1 cellular context compared by ENCODE assay signal in the genomic region with DNA sequence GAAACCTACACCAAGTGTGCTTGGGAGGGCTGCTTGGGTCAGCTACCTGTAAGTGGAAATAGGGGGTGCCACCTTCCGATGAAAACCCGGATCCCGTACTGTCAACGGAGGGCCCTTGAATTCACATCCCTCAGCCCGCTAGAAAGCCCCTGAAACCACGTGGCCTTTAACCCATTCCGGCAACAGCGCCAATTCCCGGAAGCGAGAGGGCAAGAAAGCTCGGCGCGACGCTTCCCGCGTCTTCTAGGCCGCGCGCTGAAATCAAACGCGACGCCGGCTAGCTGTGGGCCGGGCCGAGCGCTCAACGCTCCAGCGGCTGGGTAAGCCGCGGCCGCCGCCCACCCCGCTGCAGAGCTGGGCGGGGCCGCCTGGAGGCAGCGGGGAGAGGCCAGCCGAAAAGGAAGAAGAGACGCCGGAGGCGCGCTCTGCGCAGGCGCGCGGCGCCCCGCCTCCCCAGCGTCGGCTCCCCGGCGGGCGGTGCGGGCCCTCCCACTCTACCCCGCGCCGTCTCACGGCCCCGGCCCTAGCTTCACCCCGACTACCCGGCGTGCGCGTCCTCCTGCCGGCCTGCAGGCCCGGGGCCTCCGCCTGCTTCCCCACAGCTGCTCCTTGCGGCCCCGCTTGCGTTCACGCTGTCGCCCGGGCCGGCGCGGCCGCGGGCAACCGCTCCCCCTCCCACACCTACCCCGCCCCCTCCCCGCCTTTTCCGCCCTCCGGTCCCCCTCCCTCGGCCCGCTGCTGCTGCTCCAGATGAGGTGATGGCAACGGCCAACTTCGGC.
A peak's percentile ranks its signal among the peaks of the same experiment; 100 is the strongest.
TF ChIP-seq lines count a peak whose summit lies in the region.

A gene (plus strand): TSS at position 492 of the 779 bp plus-strand sequence. CDS start 267 bp downstream, at position 759.

TF ChIP-seq in K562, 482 proteins besides CTCF, POLR2A, EP300 and RAD21 (continued from another document and continues in another):
- TF ChIP-seq, protein P1, sequence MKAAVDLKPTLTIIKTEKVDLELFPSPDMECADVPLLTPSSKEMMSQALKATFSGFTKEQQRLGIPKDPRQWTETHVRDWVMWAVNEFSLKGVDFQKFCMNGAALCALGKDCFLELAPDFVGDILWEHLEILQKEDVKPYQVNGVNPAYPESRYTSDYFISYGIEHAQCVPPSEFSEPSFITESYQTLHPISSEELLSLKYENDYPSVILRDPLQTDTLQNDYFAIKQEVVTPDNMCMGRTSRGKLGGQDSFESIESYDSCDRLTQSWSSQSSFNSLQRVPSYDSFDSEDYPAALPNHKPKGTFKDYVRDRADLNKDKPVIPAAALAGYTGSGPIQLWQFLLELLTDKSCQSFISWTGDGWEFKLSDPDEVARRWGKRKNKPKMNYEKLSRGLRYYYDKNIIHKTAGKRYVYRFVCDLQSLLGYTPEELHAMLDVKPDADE (conservative IDR thresholded peaks at IDR 0.05; ENCODE audit: control insufficient read depth, low read depth, low read length) = no peak; the same call in 1 of the 2 replicates
- TF ChIP-seq NFE2L1 (tag; IDR thresholded peaks at IDR 0.05; ENCODE audit: borderline replicate concordance, low read depth) (no peak), TARDBP (IDR thresholded peaks at IDR 0.05) (no peak), ZNF133 (CRISPR knock-in tag; IDR thresholded peaks at IDR 0.05) (peak; percentile 68; the same call in 1 of the 2 replicates), MAFG (tag; conservative IDR thresholded peaks at IDR 0.05) (no peak; the same call in 1 of the 2 replicates), ZNF764 (CRISPR knock-in tag; IDR thresholded peaks at IDR 0.05; ENCODE audit: low read depth) (no peak), SMAD3 (CRISPR knock-in tag; conservative IDR thresholded peaks at IDR 0.05) (peak; percentile 74; the same call in 1 of the 2 replicates), PTTG1 (tag; IDR thresholded peaks at IDR 0.05; ENCODE audit: low read depth) (no peak), SETDB1 (IDR thresholded peaks at IDR 0.05; ENCODE audit: low read length) (no peak), SRSF9 (IDR thresholded peaks at IDR 0.05; ENCODE audit: borderline replicate concordance, low read depth, low read length) (no peak), ETV6 (IDR thresholded peaks at IDR 0.05; ENCODE audit: borderline replicate concordance in 1 of 2, low read depth in 2 of 2, low read length in 1 of 2) (no peak; a peak in 1 of 4 replicates), ETV6 (CRISPR knock-in tag; IDR thresholded peaks at IDR 0.05; ENCODE audit: borderline replicate concordance) (peak; percentile 74; the same call in 1 of the 2 replicates), FOXM1 (IDR thresholded peaks at IDR 0.05; ENCODE audit: low read depth) (no peak), FOXM1 (CRISPR knock-in tag; IDR thresholded peaks at IDR 0.05; ENCODE audit: low read depth) (peak; percentile 97), SAP30 (IDR thresholded peaks at IDR 0.05; ENCODE audit: borderline replicate concordance, insufficient read depth, low read depth, low read length, poor library complexity, severe bottlenecking) (peak; percentile 83)
- TF ChIP-seq, protein P2, sequence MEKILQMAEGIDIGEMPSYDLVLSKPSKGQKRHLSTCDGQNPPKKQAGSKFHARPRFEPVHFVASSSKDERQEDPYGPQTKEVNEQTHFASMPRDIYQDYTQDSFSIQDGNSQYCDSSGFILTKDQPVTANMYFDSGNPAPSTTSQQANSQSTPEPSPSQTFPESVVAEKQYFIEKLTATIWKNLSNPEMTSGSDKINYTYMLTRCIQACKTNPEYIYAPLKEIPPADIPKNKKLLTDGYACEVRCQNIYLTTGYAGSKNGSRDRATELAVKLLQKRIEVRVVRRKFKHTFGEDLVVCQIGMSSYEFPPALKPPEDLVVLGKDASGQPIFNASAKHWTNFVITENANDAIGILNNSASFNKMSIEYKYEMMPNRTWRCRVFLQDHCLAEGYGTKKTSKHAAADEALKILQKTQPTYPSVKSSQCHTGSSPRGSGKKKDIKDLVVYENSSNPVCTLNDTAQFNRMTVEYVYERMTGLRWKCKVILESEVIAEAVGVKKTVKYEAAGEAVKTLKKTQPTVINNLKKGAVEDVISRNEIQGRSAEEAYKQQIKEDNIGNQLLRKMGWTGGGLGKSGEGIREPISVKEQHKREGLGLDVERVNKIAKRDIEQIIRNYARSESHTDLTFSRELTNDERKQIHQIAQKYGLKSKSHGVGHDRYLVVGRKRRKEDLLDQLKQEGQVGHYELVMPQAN (IDR thresholded peaks at IDR 0.05; ENCODE audit: borderline replicate concordance) = peak; percentile 92; the same call in 1 of the 2 replicates
- TF ChIP-seq, protein P3, sequence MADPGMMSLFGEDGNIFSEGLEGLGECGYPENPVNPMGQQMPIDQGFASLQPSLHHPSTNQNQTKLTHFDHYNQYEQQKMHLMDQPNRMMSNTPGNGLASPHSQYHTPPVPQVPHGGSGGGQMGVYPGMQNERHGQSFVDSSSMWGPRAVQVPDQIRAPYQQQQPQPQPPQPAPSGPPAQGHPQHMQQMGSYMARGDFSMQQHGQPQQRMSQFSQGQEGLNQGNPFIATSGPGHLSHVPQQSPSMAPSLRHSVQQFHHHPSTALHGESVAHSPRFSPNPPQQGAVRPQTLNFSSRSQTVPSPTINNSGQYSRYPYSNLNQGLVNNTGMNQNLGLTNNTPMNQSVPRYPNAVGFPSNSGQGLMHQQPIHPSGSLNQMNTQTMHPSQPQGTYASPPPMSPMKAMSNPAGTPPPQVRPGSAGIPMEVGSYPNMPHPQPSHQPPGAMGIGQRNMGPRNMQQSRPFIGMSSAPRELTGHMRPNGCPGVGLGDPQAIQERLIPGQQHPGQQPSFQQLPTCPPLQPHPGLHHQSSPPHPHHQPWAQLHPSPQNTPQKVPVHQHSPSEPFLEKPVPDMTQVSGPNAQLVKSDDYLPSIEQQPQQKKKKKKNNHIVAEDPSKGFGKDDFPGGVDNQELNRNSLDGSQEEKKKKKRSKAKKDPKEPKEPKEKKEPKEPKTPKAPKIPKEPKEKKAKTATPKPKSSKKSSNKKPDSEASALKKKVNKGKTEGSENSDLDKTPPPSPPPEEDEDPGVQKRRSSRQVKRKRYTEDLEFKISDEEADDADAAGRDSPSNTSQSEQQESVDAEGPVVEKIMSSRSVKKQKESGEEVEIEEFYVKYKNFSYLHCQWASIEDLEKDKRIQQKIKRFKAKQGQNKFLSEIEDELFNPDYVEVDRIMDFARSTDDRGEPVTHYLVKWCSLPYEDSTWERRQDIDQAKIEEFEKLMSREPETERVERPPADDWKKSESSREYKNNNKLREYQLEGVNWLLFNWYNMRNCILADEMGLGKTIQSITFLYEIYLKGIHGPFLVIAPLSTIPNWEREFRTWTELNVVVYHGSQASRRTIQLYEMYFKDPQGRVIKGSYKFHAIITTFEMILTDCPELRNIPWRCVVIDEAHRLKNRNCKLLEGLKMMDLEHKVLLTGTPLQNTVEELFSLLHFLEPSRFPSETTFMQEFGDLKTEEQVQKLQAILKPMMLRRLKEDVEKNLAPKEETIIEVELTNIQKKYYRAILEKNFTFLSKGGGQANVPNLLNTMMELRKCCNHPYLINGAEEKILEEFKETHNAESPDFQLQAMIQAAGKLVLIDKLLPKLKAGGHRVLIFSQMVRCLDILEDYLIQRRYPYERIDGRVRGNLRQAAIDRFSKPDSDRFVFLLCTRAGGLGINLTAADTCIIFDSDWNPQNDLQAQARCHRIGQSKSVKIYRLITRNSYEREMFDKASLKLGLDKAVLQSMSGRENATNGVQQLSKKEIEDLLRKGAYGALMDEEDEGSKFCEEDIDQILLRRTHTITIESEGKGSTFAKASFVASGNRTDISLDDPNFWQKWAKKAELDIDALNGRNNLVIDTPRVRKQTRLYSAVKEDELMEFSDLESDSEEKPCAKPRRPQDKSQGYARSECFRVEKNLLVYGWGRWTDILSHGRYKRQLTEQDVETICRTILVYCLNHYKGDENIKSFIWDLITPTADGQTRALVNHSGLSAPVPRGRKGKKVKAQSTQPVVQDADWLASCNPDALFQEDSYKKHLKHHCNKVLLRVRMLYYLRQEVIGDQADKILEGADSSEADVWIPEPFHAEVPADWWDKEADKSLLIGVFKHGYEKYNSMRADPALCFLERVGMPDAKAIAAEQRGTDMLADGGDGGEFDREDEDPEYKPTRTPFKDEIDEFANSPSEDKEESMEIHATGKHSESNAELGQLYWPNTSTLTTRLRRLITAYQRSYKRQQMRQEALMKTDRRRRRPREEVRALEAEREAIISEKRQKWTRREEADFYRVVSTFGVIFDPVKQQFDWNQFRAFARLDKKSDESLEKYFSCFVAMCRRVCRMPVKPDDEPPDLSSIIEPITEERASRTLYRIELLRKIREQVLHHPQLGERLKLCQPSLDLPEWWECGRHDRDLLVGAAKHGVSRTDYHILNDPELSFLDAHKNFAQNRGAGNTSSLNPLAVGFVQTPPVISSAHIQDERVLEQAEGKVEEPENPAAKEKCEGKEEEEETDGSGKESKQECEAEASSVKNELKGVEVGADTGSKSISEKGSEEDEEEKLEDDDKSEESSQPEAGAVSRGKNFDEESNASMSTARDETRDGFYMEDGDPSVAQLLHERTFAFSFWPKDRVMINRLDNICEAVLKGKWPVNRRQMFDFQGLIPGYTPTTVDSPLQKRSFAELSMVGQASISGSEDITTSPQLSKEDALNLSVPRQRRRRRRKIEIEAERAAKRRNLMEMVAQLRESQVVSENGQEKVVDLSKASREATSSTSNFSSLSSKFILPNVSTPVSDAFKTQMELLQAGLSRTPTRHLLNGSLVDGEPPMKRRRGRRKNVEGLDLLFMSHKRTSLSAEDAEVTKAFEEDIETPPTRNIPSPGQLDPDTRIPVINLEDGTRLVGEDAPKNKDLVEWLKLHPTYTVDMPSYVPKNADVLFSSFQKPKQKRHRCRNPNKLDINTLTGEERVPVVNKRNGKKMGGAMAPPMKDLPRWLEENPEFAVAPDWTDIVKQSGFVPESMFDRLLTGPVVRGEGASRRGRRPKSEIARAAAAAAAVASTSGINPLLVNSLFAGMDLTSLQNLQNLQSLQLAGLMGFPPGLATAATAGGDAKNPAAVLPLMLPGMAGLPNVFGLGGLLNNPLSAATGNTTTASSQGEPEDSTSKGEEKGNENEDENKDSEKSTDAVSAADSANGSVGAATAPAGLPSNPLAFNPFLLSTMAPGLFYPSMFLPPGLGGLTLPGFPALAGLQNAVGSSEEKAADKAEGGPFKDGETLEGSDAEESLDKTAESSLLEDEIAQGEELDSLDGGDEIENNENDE (IDR thresholded peaks at IDR 0.05; ENCODE audit: low read depth, low read length) = no peak
- TF ChIP-seq, protein P4, sequence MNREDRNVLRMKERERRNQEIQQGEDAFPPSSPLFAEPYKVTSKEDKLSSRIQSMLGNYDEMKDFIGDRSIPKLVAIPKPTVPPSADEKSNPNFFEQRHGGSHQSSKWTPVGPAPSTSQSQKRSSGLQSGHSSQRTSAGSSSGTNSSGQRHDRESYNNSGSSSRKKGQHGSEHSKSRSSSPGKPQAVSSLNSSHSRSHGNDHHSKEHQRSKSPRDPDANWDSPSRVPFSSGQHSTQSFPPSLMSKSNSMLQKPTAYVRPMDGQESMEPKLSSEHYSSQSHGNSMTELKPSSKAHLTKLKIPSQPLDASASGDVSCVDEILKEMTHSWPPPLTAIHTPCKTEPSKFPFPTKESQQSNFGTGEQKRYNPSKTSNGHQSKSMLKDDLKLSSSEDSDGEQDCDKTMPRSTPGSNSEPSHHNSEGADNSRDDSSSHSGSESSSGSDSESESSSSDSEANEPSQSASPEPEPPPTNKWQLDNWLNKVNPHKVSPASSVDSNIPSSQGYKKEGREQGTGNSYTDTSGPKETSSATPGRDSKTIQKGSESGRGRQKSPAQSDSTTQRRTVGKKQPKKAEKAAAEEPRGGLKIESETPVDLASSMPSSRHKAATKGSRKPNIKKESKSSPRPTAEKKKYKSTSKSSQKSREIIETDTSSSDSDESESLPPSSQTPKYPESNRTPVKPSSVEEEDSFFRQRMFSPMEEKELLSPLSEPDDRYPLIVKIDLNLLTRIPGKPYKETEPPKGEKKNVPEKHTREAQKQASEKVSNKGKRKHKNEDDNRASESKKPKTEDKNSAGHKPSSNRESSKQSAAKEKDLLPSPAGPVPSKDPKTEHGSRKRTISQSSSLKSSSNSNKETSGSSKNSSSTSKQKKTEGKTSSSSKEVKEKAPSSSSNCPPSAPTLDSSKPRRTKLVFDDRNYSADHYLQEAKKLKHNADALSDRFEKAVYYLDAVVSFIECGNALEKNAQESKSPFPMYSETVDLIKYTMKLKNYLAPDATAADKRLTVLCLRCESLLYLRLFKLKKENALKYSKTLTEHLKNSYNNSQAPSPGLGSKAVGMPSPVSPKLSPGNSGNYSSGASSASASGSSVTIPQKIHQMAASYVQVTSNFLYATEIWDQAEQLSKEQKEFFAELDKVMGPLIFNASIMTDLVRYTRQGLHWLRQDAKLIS (CRISPR knock-in tag; IDR thresholded peaks at IDR 0.05) = 0 out of 2 replicates have a peak, but pooled peaks have one; percentile 57
- TF ChIP-seq, protein P5, sequence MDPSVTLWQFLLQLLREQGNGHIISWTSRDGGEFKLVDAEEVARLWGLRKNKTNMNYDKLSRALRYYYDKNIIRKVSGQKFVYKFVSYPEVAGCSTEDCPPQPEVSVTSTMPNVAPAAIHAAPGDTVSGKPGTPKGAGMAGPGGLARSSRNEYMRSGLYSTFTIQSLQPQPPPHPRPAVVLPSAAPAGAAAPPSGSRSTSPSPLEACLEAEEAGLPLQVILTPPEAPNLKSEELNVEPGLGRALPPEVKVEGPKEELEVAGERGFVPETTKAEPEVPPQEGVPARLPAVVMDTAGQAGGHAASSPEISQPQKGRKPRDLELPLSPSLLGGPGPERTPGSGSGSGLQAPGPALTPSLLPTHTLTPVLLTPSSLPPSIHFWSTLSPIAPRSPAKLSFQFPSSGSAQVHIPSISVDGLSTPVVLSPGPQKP (CRISPR knock-in tag; IDR thresholded peaks at IDR 0.05) = no peak
- TF ChIP-seq, protein P6, sequence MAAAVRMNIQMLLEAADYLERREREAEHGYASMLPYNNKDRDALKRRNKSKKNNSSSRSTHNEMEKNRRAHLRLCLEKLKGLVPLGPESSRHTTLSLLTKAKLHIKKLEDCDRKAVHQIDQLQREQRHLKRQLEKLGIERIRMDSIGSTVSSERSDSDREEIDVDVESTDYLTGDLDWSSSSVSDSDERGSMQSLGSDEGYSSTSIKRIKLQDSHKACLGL (CRISPR knock-in tag; IDR thresholded peaks at IDR 0.05; ENCODE audit: borderline replicate concordance, poor library complexity, severe bottlenecking) = peak; percentile 58
- TF ChIP-seq, protein P7, sequence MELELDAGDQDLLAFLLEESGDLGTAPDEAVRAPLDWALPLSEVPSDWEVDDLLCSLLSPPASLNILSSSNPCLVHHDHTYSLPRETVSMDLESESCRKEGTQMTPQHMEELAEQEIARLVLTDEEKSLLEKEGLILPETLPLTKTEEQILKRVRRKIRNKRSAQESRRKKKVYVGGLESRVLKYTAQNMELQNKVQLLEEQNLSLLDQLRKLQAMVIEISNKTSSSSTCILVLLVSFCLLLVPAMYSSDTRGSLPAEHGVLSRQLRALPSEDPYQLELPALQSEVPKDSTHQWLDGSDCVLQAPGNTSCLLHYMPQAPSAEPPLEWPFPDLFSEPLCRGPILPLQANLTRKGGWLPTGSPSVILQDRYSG (tag; conservative IDR thresholded peaks at IDR 0.05; ENCODE audit: low read depth) = peak; percentile 84
